In the genomic region with DNA sequence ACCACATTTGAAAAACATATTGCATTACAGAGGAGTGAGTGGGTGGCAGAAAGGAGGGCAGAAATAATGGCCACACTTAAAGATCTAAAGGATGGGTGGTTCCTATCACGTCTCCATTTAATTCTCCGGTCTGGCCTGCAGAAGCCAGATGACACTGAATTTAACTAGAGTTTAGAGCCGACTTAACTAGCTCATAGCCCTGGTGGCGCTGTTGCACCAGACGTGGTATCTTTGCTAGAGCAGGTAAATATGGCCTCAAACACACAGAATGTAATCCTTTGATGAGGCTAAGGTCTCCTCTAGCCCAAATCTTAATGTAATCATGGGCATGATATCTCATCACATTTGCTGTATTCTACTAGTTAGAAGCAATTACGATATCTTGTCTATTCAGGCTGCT, we compare ENCODE assay signal across 8 cellular contexts. TPM values are rescaled to one million over a fixed set of nuclear protein-coding genes. Genes with fewer than 3 reads are reported as not detected.
A peak's percentile ranks its signal among the peaks of the same experiment; 100 is the strongest.
DNase-seq lines count a peak whose midpoint lies in the region; ATAC-seq and TF ChIP-seq lines count a peak whose summit lies in the region.

No MANE protein-coding gene starts in this region.

- no peaks in the 10 kb centered on the region for H3K9me3 ChIP-seq in left ventricle myocardium inferior (replicated peaks)

- peaks cover 3% of the 10 kb centered on the region for H3K27me3 Mint-ChIP-seq in activated T-helper 1 cell treated with anti-CD3 and anti-CD28 coated beads, Interleukin-12 subunit alpha, Interleukin-12 subunit beta, Interleukin-2, Interleukin-4 antibody, amounts not matched to agents 30 ng/mL and 10 ng/mL and 1 ng/mL, durations not matched to agents 14 hours and 24 hours and 36 hours (ENCODE audit: insufficient read depth)
- peaks cover 37% of the 10 kb centered on the region for H3K27me3 Mint-ChIP-seq in stimulated activated memory B cell treated with anti-CD40 and anti-IgM and Interleukin-4, amounts not matched to agents 10 μg/mL and 1 μg/mL and 100 μg/mL, for 72 hours

- H3K9me3 Mint-ChIP-seq in activated T-helper 1 cell treated with anti-CD3 and anti-CD28 coated beads, Interleukin-12 subunit alpha, Interleukin-12 subunit beta, Interleukin-2, Interleukin-4 antibody, amounts not matched to agents 30 ng/mL and 10 ng/mL and 1 ng/mL, durations not matched to agents 14 hours and 24 hours and 36 hours = no peaks in the 10 kb centered on the region
- H3K9me3 Mint-ChIP-seq in stimulated activated memory B cell treated with anti-CD40 and anti-IgM and Interleukin-4, amounts not matched to agents 10 μg/mL and 1 μg/mL and 100 μg/mL, for 72 hours = no peaks in the 10 kb centered on the region

- H3K4me3 Mint-ChIP-seq in activated T-helper 1 cell treated with anti-CD3 and anti-CD28 coated beads, Interleukin-12 subunit alpha, Interleukin-12 subunit beta, Interleukin-2, Interleukin-4 antibody, amounts not matched to agents 30 ng/mL and 10 ng/mL and 1 ng/mL, durations not matched to agents 14 hours and 24 hours and 36 hours = no peak overlapping the region
- H3K4me3 Mint-ChIP-seq in stimulated activated memory B cell treated with anti-CD40 and anti-IgM and Interleukin-4, amounts not matched to agents 10 μg/mL and 1 μg/mL and 100 μg/mL, for 72 hours = no peak overlapping the region

- no peaks in the 10 kb centered on the region for H3K4me1 Mint-ChIP-seq in activated T-helper 1 cell treated with anti-CD3 and anti-CD28 coated beads, Interleukin-12 subunit alpha, Interleukin-12 subunit beta, Interleukin-2, Interleukin-4 antibody, amounts not matched to agents 30 ng/mL and 10 ng/mL and 1 ng/mL, durations not matched to agents 14 hours and 24 hours and 36 hours (ENCODE audit: low read depth)
- H3K4me1 Mint-ChIP-seq in stimulated activated memory B cell treated with anti-CD40 and anti-IgM and Interleukin-4, amounts not matched to agents 10 μg/mL and 1 μg/mL and 100 μg/mL, for 72 hours = no peaks in the 10 kb centered on the region

- intact Hi-C loops in activated T-helper 1 cell treated with anti-CD3 and anti-CD28 coated beads, Interleukin-12 subunit alpha, Interleukin-12 subunit beta, Interleukin-2, Interleukin-4 antibody, amounts not matched to agents 30 ng/mL and 10 ng/mL and 1 ng/mL, durations not matched to agents 14 hours and 24 hours and 36 hours (cut with micrococcal nuclease) = loop anchor here (5.0 kb wide), 2 partner anchors 209 to 454 kb away; a partner anchor contains a TSS
- intact Hi-C loops in left ventricle myocardium inferior (cut with micrococcal nuclease) = no loop called here

- no peaks in the 10 kb centered on the region for H3K4me1 ChIP-seq in left ventricle myocardium inferior

- H3K4me3 ChIP-seq in left ventricle myocardium inferior = no peak overlapping the region

- H3K36me3 ChIP-seq in left ventricle myocardium inferior = no peaks in the 10 kb centered on the region

- peak; percentile 55 for DNase-seq in HCEC 1CT
- DNase-seq in NCI-H748 treated with DMSO at 0.1 percent for 48 hours (lab: John Stamatoyannopoulos, UW) = peak; percentile 66
- DNase-seq in activated T-helper 1 cell treated with anti-CD3 and anti-CD28 coated beads, Interleukin-12 subunit alpha, Interleukin-12 subunit beta, Interleukin-2, Interleukin-4 antibody, amounts not matched to agents 30 ng/mL and 10 ng/mL and 1 ng/mL, durations not matched to agents 14 hours and 24 hours and 36 hours (ENCODE audit: low spot score) = peak; percentile 11
- no peak for DNase-seq in left ventricle myocardium inferior
- no peak for DNase-seq in NK-92 treated with Interleukin-12 subunit alpha and Interleukin-12 subunit beta, amount 100 ng/mL, for 24 hours (lab: John Stamatoyannopoulos, UW)

- H3K27ac ChIP-seq in C4-2B (no peak overlapping the region), left ventricle myocardium inferior (replicated peaks) (no peak overlapping the region)

- H3K36me3 Mint-ChIP-seq in activated T-helper 1 cell treated with anti-CD3 and anti-CD28 coated beads, Interleukin-12 subunit alpha, Interleukin-12 subunit beta, Interleukin-2, Interleukin-4 antibody, amounts not matched to agents 30 ng/mL and 10 ng/mL and 1 ng/mL, durations not matched to agents 14 hours and 24 hours and 36 hours (ENCODE audit: low read depth) = no peaks in the 10 kb centered on the region
- no peaks in the 10 kb centered on the region for H3K36me3 Mint-ChIP-seq in stimulated activated memory B cell treated with anti-CD40 and anti-IgM and Interleukin-4, amounts not matched to agents 10 μg/mL and 1 μg/mL and 100 μg/mL, for 72 hours

- H3K27me3 ChIP-seq in left ventricle myocardium inferior (ENCODE audit: low read depth) = peaks cover 10% of the 10 kb centered on the region

- no peak overlapping the region for H3K27ac Mint-ChIP-seq in activated T-helper 1 cell treated with anti-CD3 and anti-CD28 coated beads, Interleukin-12 subunit alpha, Interleukin-12 subunit beta, Interleukin-2, Interleukin-4 antibody, amounts not matched to agents 30 ng/mL and 10 ng/mL and 1 ng/mL, durations not matched to agents 14 hours and 24 hours and 36 hours
- no peak overlapping the region for H3K27ac Mint-ChIP-seq in stimulated activated memory B cell treated with anti-CD40 and anti-IgM and Interleukin-4, amounts not matched to agents 10 μg/mL and 1 μg/mL and 100 μg/mL, for 72 hours

- peak; percentile 82 for TF ChIP-seq CTCF in C4-2B (conservative IDR thresholded peaks at IDR 0.05)
- peak; percentile 43 for TF ChIP-seq CTCF in left ventricle myocardium inferior (IDR thresholded peaks at IDR 0.05; ENCODE audit: borderline replicate concordance)

- peak; percentile 45 for ATAC-seq in stimulated activated memory B cell treated with anti-CD40 and anti-IgM and Interleukin-4, amounts not matched to agents 10 μg/mL and 1 μg/mL and 100 μg/mL, for 72 hours
- no peak for ATAC-seq in HG02763 (IDR thresholded peaks at IDR 0.05; ENCODE audit: unreplicated experiment)

RNA-seq across cellular contexts. Expression of a gene that starts 51.5 kb away (rescaled TPM):
- 0.65 and 0.91 TPM in 2 replicates for total RNA-seq in activated T-helper 1 cell treated with anti-CD3 and anti-CD28 coated beads, Interleukin-12 subunit alpha, Interleukin-12 subunit beta, Interleukin-2, Interleukin-4 antibody, amounts not matched to agents 30 ng/mL and 10 ng/mL and 1 ng/mL, durations not matched to agents 14 hours and 24 hours and 36 hours
- total RNA-seq in left ventricle myocardium inferior = 0.58 TPM

Comparison
In these comparisons a context has a peak if more than half of its experiments do, and no peak if none do; other contexts are left out.
1. DNase-seq: peak in HCEC 1CT (single experiment), NCI-H748 treated with DMSO at 0.1 percent for 48 hours (single experiment) and activated T-helper 1 cell treated with anti-CD3 and anti-CD28 coated beads, Interleukin-12 subunit alpha, Interleukin-12 subunit beta, Interleukin-2, Interleukin-4 antibody, amounts not matched to agents 30 ng/mL and 10 ng/mL and 1 ng/mL, durations not matched to agents 14 hours and 24 hours and 36 hours (single experiment); none in left ventricle myocardium inferior (single experiment) and NK-92 treated with Interleukin-12 subunit alpha and Interleukin-12 subunit beta, amount 100 ng/mL, for 24 hours (single experiment).